ENCODE assay signal across 23 cellular contexts in the genomic region with DNA sequence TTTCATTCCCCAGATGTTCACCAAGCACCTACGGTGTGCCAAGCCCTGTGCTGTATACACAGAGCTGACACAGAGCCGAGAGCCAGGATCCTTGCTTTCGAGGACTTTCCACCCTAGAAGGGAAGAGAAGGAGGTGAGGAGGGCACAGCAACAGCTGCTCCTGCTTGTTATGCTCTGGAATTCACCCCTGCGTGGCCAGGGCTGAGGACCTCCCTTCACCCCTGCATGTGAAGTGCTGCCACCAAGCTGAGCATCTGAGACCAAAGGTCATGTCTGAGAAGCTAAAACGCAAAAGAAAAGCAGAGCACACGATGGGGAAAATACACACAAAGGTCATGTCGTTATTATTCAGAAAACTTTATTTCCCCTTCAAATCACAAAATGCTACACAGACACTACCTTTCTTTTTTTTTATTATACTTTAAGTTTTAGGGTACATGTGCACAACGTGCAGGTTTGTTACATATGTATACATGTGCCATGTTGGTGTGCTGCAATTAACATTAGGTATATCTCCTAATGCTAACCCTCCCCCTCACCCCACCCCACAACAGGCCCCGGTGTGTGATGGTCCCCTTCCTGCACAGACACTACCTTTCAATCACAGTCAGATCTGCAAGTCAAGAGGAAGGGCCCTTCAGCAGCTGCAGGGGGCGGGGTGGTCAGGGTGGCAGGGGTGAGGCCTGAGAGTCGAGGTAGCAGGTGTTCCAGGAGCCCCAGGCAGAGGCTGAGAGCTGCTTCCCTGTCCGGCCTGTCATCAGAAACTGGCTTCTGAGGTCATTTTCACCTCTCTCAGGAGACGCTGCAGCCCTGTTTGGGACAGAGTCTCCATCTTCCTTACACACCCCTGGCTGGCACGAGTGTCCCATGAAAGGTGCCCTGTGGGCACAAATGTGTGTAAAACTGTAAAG. TPM values are rescaled to one million over a fixed set of nuclear protein-coding genes. Genes with fewer than 3 reads are reported as not detected.
DNase-seq lines count a peak whose midpoint lies in the region; ATAC-seq, FAIRE-seq and TF ChIP-seq lines count a peak whose summit lies in the region.
"Had no signal": no experiment of that assay in that cellular context is flagged by ENCODE, and none has a peak within 500 bp of the region (broad histone marks: within the 10 kb centered on the region; RNA-seq: fewer than 3 reads in every experiment).

No MANE protein-coding gene starts in this region.

- H3K4me1 Mint-ChIP-seq in stimulated activated memory B cell treated with anti-CD40 and anti-IgM and Interleukin-4, amounts not matched to agents 10 μg/mL and 1 μg/mL and 100 μg/mL, for 72 hours, result peaks cover 26% of the 10 kb centered on the region

- H3K36me3 Mint-ChIP-seq in stimulated activated memory B cell treated with anti-CD40 and anti-IgM and Interleukin-4, amounts not matched to agents 10 μg/mL and 1 μg/mL and 100 μg/mL, for 72 hours, result no peaks in the 10 kb centered on the region
- H3K36me3 Mint-ChIP-seq: natural killer cell had no signal

- no peak for TF ChIP-seq POLR2A in upper lobe of left lung (IDR thresholded peaks at IDR 0.05)

- FAIRE-seq in kidney (lab: Jason Lieb, UNC), result no peak

- H3K36me3 ChIP-seq in kidney (ENCODE audit: control insufficient read depth in 1 of 2, insufficient read depth in 2 of 2, low read length in 2 of 2), result no peaks in the 10 kb centered on the region
- H3K36me3 ChIP-seq in upper lobe of left lung, result no peaks in the 10 kb centered on the region
- H3K36me3 ChIP-seq: BE2C, HAP-1, heart left ventricle had no signal

- H3K9me3 Mint-ChIP-seq in stimulated activated memory B cell treated with anti-CD40 and anti-IgM and Interleukin-4, amounts not matched to agents 10 μg/mL and 1 μg/mL and 100 μg/mL, for 72 hours, result no peaks in the 10 kb centered on the region
- H3K9me3 Mint-ChIP-seq: natural killer cell had no signal

- ATAC-seq in stimulated activated memory B cell treated with anti-CD40 and anti-IgM and Interleukin-4, amounts not matched to agents 10 μg/mL and 1 μg/mL and 100 μg/mL, for 72 hours, result peak; percentile 72
- ATAC-seq in GM18909 (IDR thresholded peaks at IDR 0.05; ENCODE audit: poor library complexity, unreplicated experiment), result no peak
- no peak for ATAC-seq in HG02759 (IDR thresholded peaks at IDR 0.05; ENCODE audit: unreplicated experiment)
- ATAC-seq in upper lobe of left lung (ENCODE audit: low FRiP score in 2 of 2), result no peak
- ATAC-seq: heart left ventricle; natural killer cell; right cardiac atrium; stimulated activated naive CD8-positive, alpha-beta T cell treated with anti-CD3 and anti-CD28 coated beads, Interleukin-15, Interleukin-2, amounts not matched to agents 100 U/mL and 50 U/mL, for 24 hours; T-helper 17 cell had no signal

- peaks cover 60% of the 10 kb centered on the region for H3K27me3 Mint-ChIP-seq in stimulated activated memory B cell treated with anti-CD40 and anti-IgM and Interleukin-4, amounts not matched to agents 10 μg/mL and 1 μg/mL and 100 μg/mL, for 72 hours
- H3K27me3 Mint-ChIP-seq: T-helper 17 cell had no signal

- H3K27ac ChIP-seq in kidney (ENCODE audit: low read depth in 2 of 2, low read length in 2 of 2) (no peak overlapping the region), upper lobe of left lung (no peak overlapping the region)
- H3K27ac ChIP-seq: heart left ventricle, HL-60 had no signal

- H3K4me3 ChIP-seq in kidney (ENCODE audit: low read length in 2 of 2) (no peak overlapping the region), upper lobe of left lung (no peak overlapping the region)
- H3K4me3 ChIP-seq: HAP-1, heart left ventricle had no signal

- no peak overlapping the region for H3K27ac Mint-ChIP-seq in stimulated activated memory B cell treated with anti-CD40 and anti-IgM and Interleukin-4, amounts not matched to agents 10 μg/mL and 1 μg/mL and 100 μg/mL, for 72 hours
- H3K27ac Mint-ChIP-seq: natural killer cell, T-helper 17 cell had no signal

- no peak for TF ChIP-seq EP300 in upper lobe of left lung (IDR thresholded peaks at IDR 0.05)

- peak; percentile 60 for DNase-seq in activated effector memory CD4-positive, alpha-beta T cell treated with anti-CD3 and anti-CD28 coated beads, Interleukin-2, amount 50 U/mL, for 16 hours
- DNase-seq in activated effector memory CD4-positive, alpha-beta T cell treated with Interleukin-2 at 50 U/mL for 16 hours, result no peak
- DNase-seq in RPMI8226, result peak; percentile 91
- DNase-seq in kidney, result peak; percentile 54
- DNase-seq in upper lobe of left lung, result no peak
- DNase-seq: activated CD4-positive, alpha-beta T cell treated with anti-CD3 and anti-CD28 coated beads for 4 hours; BE2C; EL; natural killer cell; NCI-H1092; NCI-H1930; NCI-H446; stimulated activated CD4-positive, alpha-beta T cell treated with anti-CD3 and anti-CD28 coated beads, Interleukin-12 subunit alpha, Interleukin-12 subunit beta, amount 100 ng/mL, for 4 hours; stimulated activated CD4-positive, alpha-beta T cell treated with anti-CD3 and anti-CD28 coated beads, Interleukin-4, amount 100 ng/mL, for 24 hours; stimulated activated naive CD8-positive, alpha-beta T cell treated with anti-CD3 and anti-CD28 coated beads, Interleukin-15, Interleukin-2, amounts not matched to agents 100 U/mL and 50 U/mL, for 24 hours; T-helper 17 cell had no signal

- no peak overlapping the region for H3K9ac ChIP-seq in kidney (ENCODE audit: low read length in 2 of 2)

- intact Hi-C loops in kidney (cut with DNase I), result no loop called here

- H3K4me3 Mint-ChIP-seq in stimulated activated memory B cell treated with anti-CD40 and anti-IgM and Interleukin-4, amounts not matched to agents 10 μg/mL and 1 μg/mL and 100 μg/mL, for 72 hours, result no peak overlapping the region
- H3K4me3 Mint-ChIP-seq: natural killer cell, T-helper 17 cell had no signal

- peaks cover 0 to 12% of the 10 kb centered on the region in 2 donors for H3K4me1 ChIP-seq in kidney (ENCODE audit: control insufficient read depth in 1 of 2, insufficient read depth in 1 of 2, low read depth in 1 of 2, low read length in 2 of 2)
- H3K4me1 ChIP-seq in upper lobe of left lung, result peaks cover 19 to 40% (median 29%) of the 10 kb centered on the region in 4 donors
- H3K4me1 ChIP-seq: HAP-1 had no signal

- TF ChIP-seq CTCF in kidney (IDR thresholded peaks at IDR 0.05; ENCODE audit: borderline replicate concordance, extremely low read depth, insufficient read depth) (no peak), upper lobe of left lung (IDR thresholded peaks at IDR 0.05) (no peak)

- no peaks in the 10 kb centered on the region for H3K27me3 ChIP-seq in upper lobe of left lung
- H3K27me3 ChIP-seq: BE2C had no signal

- H3K9me3 ChIP-seq in kidney (ENCODE audit: control insufficient read depth in 1 of 2, low read length in 2 of 2), result no peaks in the 10 kb centered on the region
- no peaks in the 10 kb centered on the region for H3K9me3 ChIP-seq in upper lobe of left lung
- H3K9me3 ChIP-seq: BE2C, HAP-1, heart left ventricle had no signal

- WGBS in upper lobe of left lung, 2 donors, result 73 to 75% methylated on average over 10 to 14 of the region's 14 CpGs

RNA-seq across cellular contexts. Expression of a gene that starts 40.1 kb away (rescaled TPM):
- 24.0 TPM for total RNA-seq in kidney
- polyA plus RNA-seq in kidney (ENCODE audit: insufficient read depth, low read depth, low replicate concordance), result 46.0 TPM
- total RNA-seq in upper lobe of left lung, result 10 to 100 TPM; 13.1 to 68.1 (median 15.8) TPM

Comparison
In these comparisons a context has a peak if more than half of its experiments do, and no peak if none do; other contexts are left out.
1. DNase-seq: peak in activated effector memory CD4-positive, alpha-beta T cell treated with anti-CD3 and anti-CD28 coated beads, Interleukin-2, amount 50 U/mL, for 16 hours (single experiment), RPMI8226 (single experiment) and kidney (single experiment); none in activated effector memory CD4-positive, alpha-beta T cell treated with Interleukin-2 at 50 U/mL for 16 hours (single experiment) and upper lobe of left lung (0 of 2).